Comparison of ENCODE assay signal across 11 cellular contexts in the genomic region with DNA sequence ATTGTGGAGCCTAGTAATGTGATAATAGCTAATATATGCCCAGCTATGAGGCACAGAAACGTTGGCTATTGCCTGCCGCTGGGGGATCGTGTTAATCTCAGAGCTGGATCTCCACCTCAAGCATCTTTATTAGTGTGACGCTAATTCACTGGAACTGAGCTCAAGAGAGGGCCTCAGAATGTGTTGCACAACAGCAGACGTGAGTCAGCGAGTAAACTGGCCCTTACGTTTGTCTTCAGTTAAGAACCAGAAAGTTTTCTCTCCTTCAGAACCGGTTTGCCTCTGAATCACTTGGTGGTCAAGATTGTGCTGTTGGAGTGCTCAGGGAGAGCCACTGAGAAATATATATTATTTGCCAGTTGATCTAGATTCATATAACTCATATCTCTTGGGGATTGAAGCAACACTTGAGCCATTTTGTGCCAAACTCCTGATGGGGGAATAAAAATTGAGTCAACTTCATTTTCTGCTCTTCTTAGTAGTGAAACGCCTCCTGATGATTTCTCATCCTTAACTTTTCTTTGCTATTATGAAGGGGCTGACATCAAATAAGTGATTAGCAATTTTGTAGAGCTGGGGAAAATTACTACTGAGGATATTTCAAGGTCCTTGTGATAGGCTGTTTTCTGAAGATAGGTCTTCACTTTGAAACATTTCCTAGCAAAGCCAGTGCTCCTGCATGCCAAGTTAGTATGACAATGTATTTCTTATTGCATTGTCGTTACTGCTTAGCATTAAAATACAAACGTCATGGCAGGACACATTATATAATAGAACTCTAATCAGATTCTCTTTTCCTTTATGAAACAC. TPM values are rescaled to one million over a fixed set of nuclear protein-coding genes. Genes with fewer than 3 reads are reported as not detected.
DNase-seq lines count a peak whose midpoint lies in the region; ATAC-seq, FAIRE-seq and TF ChIP-seq lines count a peak whose summit lies in the region.
"Had no signal": no experiment of that assay in that cellular context is flagged by ENCODE, and none has a peak within 500 bp of the region (broad histone marks: within the 10 kb centered on the region; RNA-seq: fewer than 3 reads in every experiment).

No MANE protein-coding gene starts in this region.

- in situ Hi-C loops in K562 (cut with MboI): no loop called here

- TF ChIP-seq POLR2A in K562 (conservative IDR thresholded peaks at IDR 0.05) (no peak), vagina (IDR thresholded peaks at IDR 0.05) (no peak)

- H3K36me3 ChIP-seq in K562 (ENCODE audit: control insufficient read depth, insufficient read depth, low read length) (peaks cover 83% of the 10 kb centered on the region), vagina (no peaks in the 10 kb centered on the region)

- peak; percentile 93 for FAIRE-seq in K562 (lab: Jason Lieb, UNC)
- FAIRE-seq: A204.1, endothelial cell of umbilical vein had no signal

- H3K9me1 ChIP-seq in K562 (ENCODE audit: control insufficient read depth, insufficient read depth, low read length): no peaks in the 10 kb centered on the region

- CTCF ChIA-PET in K562 (lab: Yijun Ruan, JAX; ENCODE audit: low intra/inter-chr PET ratio): no interaction called here

- H3K27ac ChIP-seq in K562 (ENCODE audit: extremely low read depth, low read depth, low read length) (peak overlapping the region; percentile 77), vagina (peak overlapping the region; percentile 64)
- H3K27ac ChIP-seq: KMS-11 had no signal

- H3K79me2 ChIP-seq in K562 (ENCODE audit: control insufficient read depth, insufficient read depth, low read length): peaks cover 89% of the 10 kb centered on the region

- peak overlapping the region in 1 of 2 experiments; percentile 15; a peak in 1 of 4 replicates for H3K9ac ChIP-seq in K562 (ENCODE audit: insufficient read depth in 1 of 2, low read depth in 2 of 2, low read length in 2 of 2)
- H3K9ac ChIP-seq: KMS-11 had no signal

- intact Hi-C loops in K562 (cut with micrococcal nuclease): no loop called here
- intact Hi-C loops in vagina (cut with DNase I): no loop called here

- H3K9me3 ChIP-seq in K562 (replicated peaks; ENCODE audit: control insufficient read depth, insufficient read depth, low read depth, low read length) (0 out of 2 replicates have a peak, but pooled peaks cover 2% of the 10 kb centered on the region), vagina (no peaks in the 10 kb centered on the region)

- peak; percentile 74 for TF ChIP-seq EP300 in K562 (IDR thresholded peaks at IDR 0.05; ENCODE audit: low read length)

- H2AFZ ChIP-seq in K562 (ENCODE audit: low read depth, low read length): no peak overlapping the region

- peak in 1 of 2 experiments; percentile 25; a peak in 1 of 4 replicates for TF ChIP-seq RAD21 in K562 (CRISPR knock-in tag; conservative IDR thresholded peaks at IDR 0.05 in 1 of 2, IDR thresholded peaks at IDR 0.05 in 1 of 2)

- WGBS in K562 (ENCODE audit: insufficient coverage, low coverage, missing lambda C conversion rate): 15% methylated on average over 11 of the region's 11 CpGs

- ATAC-seq in K562 (peak; percentile 83), GM21528 (IDR thresholded peaks at IDR 0.05; ENCODE audit: low FRiP score, unreplicated experiment) (no peak), GM18867 (IDR thresholded peaks at IDR 0.05; ENCODE audit: unreplicated experiment) (no peak)

- DNase-seq in DMS53 (lab: John Stamatoyannopoulos, UW) (peak; percentile 30), DMS53 treated with DMSO at 0.1 percent for 48 hours (lab: John Stamatoyannopoulos, UW; ENCODE audit: unreplicated experiment) (no peak), K562 (ENCODE audit: extremely low read depth in 1 of 4, low spot score in 3 of 4) (peak in 3 of 4 experiments; percentile 29 to 83 (median 72)), left kidney (ENCODE audit: low read depth, low spot score) (peak; percentile 46), vagina (ENCODE audit: extremely low spot score in 2 of 2) (peak in 1 of 2 donors; percentile 98), NCI-H526 treated with DMSO at 0.1 percent for 48 hours (lab: John Stamatoyannopoulos, UW) (no peak)

- H3K4me2 ChIP-seq in K562 (ENCODE audit: insufficient read depth, low read length): peak overlapping the region; percentile 11; the same call in 1 of the 2 replicates
- H3K4me2 ChIP-seq: KMS-11 had no signal

- no peaks in the 10 kb centered on the region for H3K27me3 ChIP-seq in K562 (ENCODE audit: control insufficient read depth in 2 of 2, insufficient read depth in 2 of 2, low read length in 2 of 2)
- H3K27me3 ChIP-seq in vagina: no peaks in the 10 kb centered on the region

- no peaks in the 10 kb centered on the region for H4K20me1 ChIP-seq in K562 (replicated peaks; ENCODE audit: control insufficient read depth, insufficient read depth, low read length)

- BruUV-seq in K562 (replicated peaks; lab: Mats Ljungman, UMichigan): TSS peak; percentile 8

- peak in 1 of 3 experiments; percentile 10; a peak in 1 of 6 replicates for TF ChIP-seq CTCF in K562 (IDR thresholded peaks at IDR 0.05 in 2 of 3, conservative IDR thresholded peaks at IDR 0.05 in 1 of 3; ENCODE audit: insufficient read depth in 2 of 3, low read depth in 1 of 3, low read length in 3 of 3)
- no peak for TF ChIP-seq CTCF in vagina (IDR thresholded peaks at IDR 0.05)

- H3K4me1 ChIP-seq in K562 (replicated peaks in 1 of 2; ENCODE audit: control insufficient read depth in 2 of 2, insufficient read depth in 2 of 2, low read length in 2 of 2) (peaks cover 0 to 17% of the 10 kb centered on the region in 2 experiments; a peak in 3 of 5 replicates), vagina (peaks cover 44% of the 10 kb centered on the region)

- POLR2A ChIA-PET in K562 (lab: Yijun Ruan, JAX): interaction anchor here (0.6 to 2.0 kb wide), 12 partner anchors 9 to 77 kb away, joined by 3 to 13 read pairs (median 4); partner anchors contain the start of genes ANKMY2 and BZW2

- H3K4me3 ChIP-seq in K562 (no peak overlapping the region), vagina (no peak overlapping the region)

TF ChIP-seq in K562, 482 proteins besides CTCF, POLR2A, EP300 and RAD21 (continues in another document):
- TF ChIP-seq ARNT (IDR thresholded peaks at IDR 0.05) (no peak; a peak in 1 of 4 replicates), LARP7 (IDR thresholded peaks at IDR 0.05) (no peak), MYC (IDR thresholded peaks at IDR 0.05; ENCODE audit: low read depth, low read length) (no peak; the same call in 1 of the 2 replicates), MYC (CRISPR knock-in tag; IDR thresholded peaks at IDR 0.05; ENCODE audit: borderline replicate concordance, low read depth) (peak; percentile 53; the same call in 1 of the 2 replicates), ZNF766 (CRISPR knock-in tag; conservative IDR thresholded peaks at IDR 0.05) (peak; percentile 94)

RNA-seq across cellular contexts. Expression of gene BZW2, which starts 22.3 kb away (rescaled TPM):
- 46.8 and 66.2 TPM in 2 replicates for total RNA-seq in K562 (2011; cell fraction: chromatin; rRNA removed; ENCODE audit: low replicate concordance)
- 32.0 and 35.4 TPM in 2 replicates for total RNA-seq in K562 (2011; cell fraction: nucleolus; rRNA removed)
- total RNA-seq in K562 (2011; cell fraction: nucleoplasm; rRNA removed): 50.6 and 71.3 TPM in 2 replicates
- total RNA-seq in K562 (2014; rRNA removed) (133 and 168 TPM in 2 replicates), K562 (2014; rRNA removed; fragmentation: Illumina TruSeq; extraction: Trizol) (188 and 204 TPM in 2 replicates), K562 (2015; rRNA removed; fragmentation: Illumina TruSeq; extraction: Trizol) (163 and 167 TPM in 2 replicates), K562 (2021) (146 and 159 TPM in 2 replicates), vagina (61.4 TPM)
- polyA plus RNA-seq in K562 (2011; rRNA removed) (140 and 155 TPM in 2 replicates), K562 (2014; fragmentation: Illumina TruSeq; extraction: Trizol) (222 and 244 TPM in 2 replicates), K562 (2014; fragmentation: Nextera tagmentation; extraction: Ambion mirVana) (100 to 1,000 TPM; 251 to 316 TPM), K562 (2014; rRNA removed) (137 and 173 TPM in 2 replicates)
- 65.1 and 82.4 TPM in 2 replicates for polyA plus RNA-seq in K562 (2011; cell fraction: cytosol; rRNA removed)
- polyA plus RNA-seq in K562 (2011; cell fraction: nucleus; rRNA removed): 52.4 and 74.8 TPM in 2 replicates
- 130 and 147 TPM in 2 replicates for polyA plus RNA-seq in K562 (2012)
- 77.1 and 82.6 TPM in 2 replicates for polyA minus RNA-seq in K562 (2011; rRNA and poly(A)+ RNA removed)
- 80.0 and 90.3 TPM in 2 replicates for polyA minus RNA-seq in K562 (2011; cell fraction: cytosol; rRNA and poly(A)+ RNA removed)
- 16.7 and 29.4 TPM in 2 replicates for polyA minus RNA-seq in K562 (2011; cell fraction: nucleus; rRNA and poly(A)+ RNA removed)

RNA-seq across cellular contexts. Expression of gene ANKMY2, which starts 22.7 kb away (rescaled TPM):
- 32.4 and 48.1 TPM in 2 replicates for total RNA-seq in K562 (2011; cell fraction: chromatin; rRNA removed; ENCODE audit: low replicate concordance)
- total RNA-seq in K562 (2011; cell fraction: nucleolus; rRNA removed): 19.8 and 24.7 TPM in 2 replicates
- 20.9 and 23.6 TPM in 2 replicates for total RNA-seq in K562 (2011; cell fraction: nucleoplasm; rRNA removed)
- total RNA-seq in K562 (2014; rRNA removed) (41.1 and 41.4 TPM in 2 replicates), K562 (2014; rRNA removed; fragmentation: Illumina TruSeq; extraction: Trizol) (57.0 and 64.3 TPM in 2 replicates), K562 (2015; rRNA removed; fragmentation: Illumina TruSeq; extraction: Trizol) (48.7 and 52.6 TPM in 2 replicates), K562 (2021) (43.7 and 44.0 TPM in 2 replicates), vagina (13.8 TPM)
- polyA plus RNA-seq in K562 (2011; rRNA removed) (58.5 and 71.5 TPM in 2 replicates), K562 (2014; fragmentation: Illumina TruSeq; extraction: Trizol) (45.7 and 48.8 TPM in 2 replicates), K562 (2014; fragmentation: Nextera tagmentation; extraction: Ambion mirVana) (10 to 100 TPM; 38.9 to 70.3 TPM), K562 (2014; rRNA removed) (45.7 and 48.4 TPM in 2 replicates)
- 17.1 and 33.8 TPM in 2 replicates for polyA plus RNA-seq in K562 (2011; cell fraction: cytosol; rRNA removed)
- 37.1 and 45.7 TPM in 2 replicates for polyA plus RNA-seq in K562 (2011; cell fraction: nucleus; rRNA removed)
- 42.1 and 43.9 TPM in 2 replicates for polyA plus RNA-seq in K562 (2012)
- polyA minus RNA-seq in K562 (2011; rRNA and poly(A)+ RNA removed): 78.8 and 85.3 TPM in 2 replicates
- polyA minus RNA-seq in K562 (2011; cell fraction: cytosol; rRNA and poly(A)+ RNA removed): 22.1 and 26.2 TPM in 2 replicates
- 21.3 and 34.0 TPM in 2 replicates for polyA minus RNA-seq in K562 (2011; cell fraction: nucleus; rRNA and poly(A)+ RNA removed)

Comparison
In these comparisons a context has a peak if more than half of its experiments do, and no peak if none do; other contexts are left out.
1. DNase-seq: peak in DMS53 (single experiment), K562 (3 of 4) and left kidney (single experiment); none in DMS53 treated with DMSO at 0.1 percent for 48 hours (single experiment) and NCI-H526 treated with DMSO at 0.1 percent for 48 hours (single experiment).